ENCODE assay signal across 18 cellular contexts in genomic region chr5:71631070-71631469, GRCh38. TPM values are rescaled to one million over a fixed set of nuclear protein-coding genes. Genes with fewer than 3 reads are reported as not detected.
DNase-seq lines count a peak whose midpoint lies in the region; ATAC-seq and TF ChIP-seq lines count a peak whose summit lies in the region.
"Had no signal": no experiment of that assay in that cellular context is flagged by ENCODE, and none has a peak within 500 bp of the region (broad histone marks: within the 10 kb centered on the region; RNA-seq: fewer than 3 reads in every experiment).

No MANE protein-coding gene starts in this region.

- ATAC-seq in Right ventricle myocardium superior (ENCODE audit: poor library complexity) = peak; percentile 96
- ATAC-seq in heart right ventricle = peak; percentile 86 to 98 (median 94)
- ATAC-seq: A549, GM23338 had no signal

- H3K23ac ChIP-seq in trophoblast cell (ENCODE audit: low read length) = peak overlapping the region; percentile 2

- H2BK5ac ChIP-seq in trophoblast cell (ENCODE audit: low read depth, low read length, poor library complexity) = no peak overlapping the region

- no peak overlapping the region for H4K91ac ChIP-seq in trophoblast cell (ENCODE audit: low read depth, low read length)

- H3K36me3 ChIP-seq in right atrium auricular region (peaks cover 16% of the 10 kb centered on the region), heart right ventricle (peaks cover 0 to 61% (median 11%) of the 10 kb centered on the region in 9 donors), trophoblast cell (ENCODE audit: control insufficient read depth in 1 of 2, insufficient read depth in 2 of 2, low read length in 2 of 2) (no peaks in the 10 kb centered on the region)

- no peak overlapping the region for H4K12ac ChIP-seq in trophoblast cell (ENCODE audit: low read depth, low read length)

- no peak overlapping the region for H3K18ac ChIP-seq in trophoblast cell (ENCODE audit: low read length)

- H3K4me3 ChIP-seq in right atrium auricular region = no peak overlapping the region
- H3K4me3 ChIP-seq in heart right ventricle = no peak overlapping the region
- H3K4me3 ChIP-seq in trophoblast cell (ENCODE audit: low read depth, low read length) = no peak overlapping the region
- H3K4me3 ChIP-seq: A549, GM23338, Peyer's patch had no signal

- DNase-seq in Right ventricle myocardium superior (peak; percentile 48), right atrium auricular region (ENCODE audit: low spot score) (no peak), heart right ventricle (peak; percentile 23 to 49), trophoblast cell (peak; percentile 31 to 61), ACHN (no peak), SKM-1 treated with dmso at 0.1 percent for 144 hours (lab: John Stamatoyannopoulos, UW; ENCODE audit: unreplicated experiment) (no peak), NCI-H748 treated with DMSO at 0.1 percent for 48 hours (lab: John Stamatoyannopoulos, UW) (no peak), 8988T (no peak)
- DNase-seq: C1 segment of cervical spinal cord, COR-L47, KG1, NCI-H1436, NCI-H2081, NCI-H510A, Peyer's patch, SHP77 had no signal

- H3K79me1 ChIP-seq in trophoblast cell (ENCODE audit: low read length) = no peaks in the 10 kb centered on the region

- peaks cover 0 to 8% of the 10 kb centered on the region in 2 donors for H3K4me1 ChIP-seq in right atrium auricular region
- H3K4me1 ChIP-seq in heart right ventricle = peaks cover 0 to 16% (median 0%) of the 10 kb centered on the region in 9 donors
- no peaks in the 10 kb centered on the region for H3K4me1 ChIP-seq in trophoblast cell (ENCODE audit: control insufficient read depth in 1 of 2, insufficient read depth in 2 of 2, low read length in 2 of 2)
- H3K4me1 ChIP-seq: A549, Peyer's patch had no signal

- H2AK5ac ChIP-seq in trophoblast cell (ENCODE audit: low read length) = no peak overlapping the region

- no peak overlapping the region for H4K8ac ChIP-seq in trophoblast cell (ENCODE audit: low read depth, low read length)

- H3K27ac ChIP-seq in right atrium auricular region (no peak overlapping the region), heart right ventricle (peak overlapping the region in 6 of 10 donors; percentile 3 to 73 (median 37)), trophoblast cell (ENCODE audit: low read depth, low read length) (no peak overlapping the region)
- H3K27ac ChIP-seq: A549, Peyer's patch had no signal

- intact Hi-C loops in Right ventricle myocardium superior (cut with DNase I) = no loop called here
- intact Hi-C loops in heart right ventricle (cut with DNase I) = no loop called here

- H3K27me3 ChIP-seq in right atrium auricular region (no peaks in the 10 kb centered on the region), heart right ventricle (no peaks in the 10 kb centered on the region), trophoblast cell (ENCODE audit: insufficient read depth, low read length) (no peaks in the 10 kb centered on the region)
- H3K27me3 ChIP-seq: Peyer's patch had no signal

- in situ Hi-C loops in ACHN (cut with HindIII; ENCODE audit: low pct_ligation_motif_present, low pct_unique_long_range_greater_than_20kb, low sequenced_read_pairs) = no loop called here

- no peak overlapping the region for H3K9ac ChIP-seq in trophoblast cell (ENCODE audit: low read length)

- no peak overlapping the region for H3K4ac ChIP-seq in trophoblast cell (ENCODE audit: low read depth, low read length)

- WGBS in heart right ventricle, 2 donors = 36 to 53% methylated on average over 4 of the region's 4 CpGs
- WGBS in trophoblast cell (ENCODE audit: extremely low coverage, insufficient coverage, insufficient read length) = no CpG with 5 or more reads among the region's 4 CpGs

- H3K9me3 ChIP-seq in right atrium auricular region (no peaks in the 10 kb centered on the region), heart right ventricle (no peaks in the 10 kb centered on the region), trophoblast cell (ENCODE audit: insufficient read depth, low read depth, low read length) (no peaks in the 10 kb centered on the region)
- H3K9me3 ChIP-seq: A549, Peyer's patch had no signal

- no peak overlapping the region for H2BK12ac ChIP-seq in trophoblast cell (ENCODE audit: low read length)

- H3K79me2 ChIP-seq in trophoblast cell (ENCODE audit: control insufficient read depth, insufficient read depth, low read length, poor library complexity) = no peaks in the 10 kb centered on the region

- H2BK120ac ChIP-seq in trophoblast cell (ENCODE audit: insufficient read depth, low read length, poor library complexity) = no peak overlapping the region

- TF ChIP-seq CTCF in right atrium auricular region (IDR thresholded peaks at IDR 0.05) (no peak), heart right ventricle (IDR thresholded peaks at IDR 0.05) (no peak)

- no peak overlapping the region for H2AFZ ChIP-seq in trophoblast cell (ENCODE audit: insufficient read depth, low read length, poor library complexity)
- H2AFZ ChIP-seq: GM23338 had no signal

- H3K14ac ChIP-seq in trophoblast cell (ENCODE audit: low read length) = no peak overlapping the region

- H3K4me2 ChIP-seq in trophoblast cell (ENCODE audit: low read length) = no peak overlapping the region
- H3K4me2 ChIP-seq: A549, GM23338 had no signal

RNA-seq across cellular contexts. Expression of gene MCCC2, which starts 43.9 kb away (rescaled TPM):
- total RNA-seq in Right ventricle myocardium superior (121 TPM), right atrium auricular region (10 to 100 TPM; 30.7 to 73.6 TPM), heart right ventricle (100 to 1,000 TPM in 8 of 10 donors, 10 to 100 TPM in 2; 79.8 to 149 (median 127) TPM)
- 10 to 100 TPM; 53.6 to 55.0 TPM for polyA plus RNA-seq in heart right ventricle
- polyA plus RNA-seq in trophoblast cell (2013) = 24.0 and 24.3 TPM in 2 replicates

Comparison
In these comparisons a context has a peak if more than half of its experiments do, and no peak if none do; other contexts are left out.
1. DNase-seq: peak in Right ventricle myocardium superior (single experiment), heart right ventricle (2 of 2) and trophoblast cell (2 of 2); none in right atrium auricular region (single experiment), ACHN (single experiment), SKM-1 treated with dmso at 0.1 percent for 144 hours (single experiment), NCI-H748 treated with DMSO at 0.1 percent for 48 hours (single experiment) and 8988T (single experiment).
2. H3K27ac ChIP-seq: peak in heart right ventricle (6 of 10); none in right atrium auricular region (0 of 2) and trophoblast cell (single experiment).